9 cellular contexts compared by ENCODE assay signal in the genomic region with DNA sequence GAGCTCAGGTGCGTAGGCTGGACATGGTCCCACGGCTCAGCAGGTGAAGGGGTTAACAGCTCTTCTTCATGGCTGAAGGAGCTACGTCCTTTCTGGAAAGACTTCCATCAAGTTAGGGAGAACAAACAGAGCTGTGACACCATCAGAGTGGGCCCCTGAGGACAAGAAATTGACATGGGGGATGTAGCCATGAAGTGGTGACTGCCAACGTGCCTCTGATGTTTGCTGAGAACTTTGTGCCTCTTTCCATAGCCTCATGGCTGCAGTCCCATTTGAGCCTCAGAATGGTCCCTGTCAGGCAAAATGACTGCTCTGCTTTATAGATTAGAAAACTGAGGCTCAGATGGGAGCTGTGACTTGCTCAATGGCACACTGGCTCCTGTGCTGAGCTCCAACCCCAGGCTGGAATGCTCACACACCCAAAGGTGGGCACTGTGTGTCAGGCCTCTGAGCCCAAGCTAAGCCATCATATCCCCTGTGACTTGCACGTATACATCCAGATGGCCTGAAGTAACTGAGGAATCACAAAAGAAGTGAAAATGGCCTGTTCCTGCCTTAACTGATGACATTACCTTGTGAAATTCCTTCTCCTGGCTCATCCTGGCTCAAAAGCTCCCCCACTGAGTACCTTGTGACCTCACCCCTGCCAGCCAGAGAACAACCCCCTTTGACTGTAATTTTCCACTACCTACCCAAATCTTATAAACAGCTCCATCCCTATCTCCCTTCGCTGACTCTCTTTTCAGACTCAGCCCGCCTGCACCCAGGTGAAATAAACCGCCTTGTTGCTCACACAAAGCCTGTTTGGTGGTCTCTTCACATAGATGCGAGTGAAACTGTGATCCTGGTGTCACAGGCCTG. TPM values are rescaled to one million over a fixed set of nuclear protein-coding genes. Genes with fewer than 3 reads are reported as not detected.
"Had no signal": no experiment of that assay in that cellular context is flagged by ENCODE, and none has a peak within 500 bp of the region (broad histone marks: within the 10 kb centered on the region; RNA-seq: fewer than 3 reads in every experiment).

No MANE protein-coding gene starts in this region.

RNA-seq across cellular contexts. Expression of a gene that starts 29.8 kb away (rescaled TPM):
- total RNA-seq: ascending aorta, left ventricle myocardium superior, myocyte, omental fat pad, sigmoid colon, stomach, thoracic aorta, uterus had no signal
- polyA plus RNA-seq: keratinocyte, sigmoid colon, stomach had no signal

RNA-seq across cellular contexts. Expression of a gene that starts 33.1 kb away (rescaled TPM):
- total RNA-seq: ascending aorta, left ventricle myocardium superior, myocyte, omental fat pad, sigmoid colon, stomach, thoracic aorta, uterus had no signal
- polyA plus RNA-seq: keratinocyte, sigmoid colon had no signal

RNA-seq across cellular contexts. Expression of a gene that starts 57.0 kb away (rescaled TPM):
- total RNA-seq: ascending aorta, left ventricle myocardium superior, myocyte, omental fat pad, sigmoid colon, stomach, thoracic aorta, uterus had no signal
- polyA plus RNA-seq: keratinocyte, sigmoid colon, stomach had no signal
